Comparison of ENCODE assay signal across 28 cellular contexts in the genomic region with DNA sequence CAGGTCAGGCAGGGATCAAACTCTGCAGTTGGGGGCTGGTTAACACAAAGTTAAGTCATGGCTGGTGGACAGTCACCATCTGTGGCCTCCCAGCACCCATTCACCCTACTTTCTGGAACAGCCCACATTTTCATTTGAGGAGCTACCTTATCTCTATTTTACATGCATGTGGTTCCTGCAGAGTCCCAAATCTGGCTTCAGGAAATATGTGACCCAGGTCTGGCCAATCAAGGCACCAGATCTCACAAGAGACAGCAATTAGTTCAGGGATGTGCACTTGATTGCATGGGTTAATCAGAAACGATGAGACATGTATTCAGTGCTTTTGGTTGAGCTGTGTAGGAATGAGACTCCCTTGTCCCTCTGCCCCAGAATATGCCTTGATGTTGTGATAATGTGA.
"Had no signal": no experiment of that assay in that cellular context is flagged by ENCODE, and none has a peak within 500 bp of the region (broad histone marks: within the 10 kb centered on the region; RNA-seq: fewer than 3 reads in every experiment).

No MANE protein-coding gene starts in this region.

- DNase-seq: colonic mucosa; cortex of kidney; dermis blood vessel endothelial cell; dorsolateral prefrontal cortex; effector CD4-positive, alpha-beta T cell; effector CD8-positive, alpha-beta T cell; effector memory CD4-positive, alpha-beta T cell; effector memory CD8-positive, alpha-beta T cell; endodermal cell; erythroblast; esophagus squamous epithelium; foreskin fibroblast; foreskin keratinocyte; foreskin melanocyte; gastrocnemius medialis; glutamatergic neuron; head of caudate nucleus; heart left ventricle; heart right ventricle had no signal

- H3K4me2 ChIP-seq: hepatocyte had no signal

- H3K27ac ChIP-seq: colonic mucosa, coronary artery, dorsolateral prefrontal cortex, epithelial cell of prostate, esophagus squamous epithelium, foreskin keratinocyte, gastrocnemius medialis, gastroesophageal sphincter, heart left ventricle, heart right ventricle, hepatocyte had no signal

- H3K4me1 ChIP-seq: colonic mucosa, esophagus squamous epithelium, foreskin keratinocyte, gastrocnemius medialis, gastroesophageal sphincter, heart left ventricle, heart right ventricle had no signal

- H3K4me3 ChIP-seq: colonic mucosa, coronary artery, dorsolateral prefrontal cortex, esophagus squamous epithelium, gastrocnemius medialis, gastroesophageal sphincter, heart left ventricle, heart right ventricle, hepatocyte had no signal

- H3K36me3 ChIP-seq: colonic mucosa, esophagus squamous epithelium, gastrocnemius medialis, gastroesophageal sphincter, heart left ventricle, heart right ventricle had no signal

- FAIRE-seq: colon, endometrium, endothelial cell of umbilical vein, frontal cortex had no signal

- H2AFZ ChIP-seq: hepatocyte had no signal

- ATAC-seq: effector memory CD8-positive, alpha-beta T cell; esophagus mucosa; foreskin keratinocyte; gastrocnemius medialis; gastroesophageal sphincter; heart left ventricle; heart right ventricle had no signal

- H3K27me3 ChIP-seq: colonic mucosa, esophagus squamous epithelium, foreskin keratinocyte, gastrocnemius medialis, gastroesophageal sphincter, hepatocyte had no signal

- H3K9me3 ChIP-seq: colonic mucosa, esophagus squamous epithelium, gastrocnemius medialis, gastroesophageal sphincter, heart left ventricle, heart right ventricle had no signal

- H3K79me2 ChIP-seq: hepatocyte had no signal
